In genomic region chr5:101678494-101679193, GRCh38 we compare ENCODE assay signal across 8 cellular contexts.
A peak's percentile ranks its signal among the peaks of the same experiment; 100 is the strongest.
DNase-seq lines count a peak whose midpoint lies in the region; ATAC-seq and TF ChIP-seq lines count a peak whose summit lies in the region.

No MANE protein-coding gene starts in this region.

- H3K9me3 Mint-ChIP-seq in CD4-positive, CD25-positive, alpha-beta regulatory T cell: no peaks in the 10 kb centered on the region

- H3K27me3 Mint-ChIP-seq in CD4-positive, CD25-positive, alpha-beta regulatory T cell: no peaks in the 10 kb centered on the region

- H3K9me3 ChIP-seq in CD4-positive, CD25-positive, alpha-beta regulatory T cell (ENCODE audit: control insufficient read depth in 2 of 2, low read length in 2 of 2): no peaks in the 10 kb centered on the region

- H3K27ac ChIP-seq in CD4-positive, CD25-positive, alpha-beta regulatory T cell (ENCODE audit: insufficient read depth, low read length, poor library complexity, severe bottlenecking): no peak overlapping the region

- no peak overlapping the region for H3K4me3 Mint-ChIP-seq in CD4-positive, CD25-positive, alpha-beta regulatory T cell

- DNase-seq in CD4-positive, CD25-positive, alpha-beta regulatory T cell: peak in 2 of 3 donors; percentile 12 to 16
- peak; percentile 56 for DNase-seq in NCI-H460 (ENCODE audit: extremely low read depth, low read depth)
- peak; percentile 5 for DNase-seq in activated T-cell treated with anti-CD3 and anti-CD28 coated beads for 4 hours
- DNase-seq in fibroblast of pulmonary artery (ENCODE audit: low read depth): peak; percentile 63
- DNase-seq in nucleus accumbens (lab: John Stamatoyannopoulos, UW): peak in 40 of 56 donors; percentile 1 to 62 (median 11)
- no peak for DNase-seq in NCI-H226

- peak; percentile 95 for TF ChIP-seq CTCF in fibroblast of pulmonary artery (IDR thresholded peaks at IDR 0.05; ENCODE audit: low read length, missing control alignments)

- no peaks in the 10 kb centered on the region for H3K36me3 ChIP-seq in CD4-positive, CD25-positive, alpha-beta regulatory T cell (ENCODE audit: control insufficient read depth, insufficient read depth, low read length)

- H3K36me3 Mint-ChIP-seq in CD4-positive, CD25-positive, alpha-beta regulatory T cell: no peaks in the 10 kb centered on the region

- H3K27me3 ChIP-seq in CD4-positive, CD25-positive, alpha-beta regulatory T cell (ENCODE audit: control insufficient read depth, insufficient read depth, low read length): no peaks in the 10 kb centered on the region

- no peak overlapping the region for H3K27ac Mint-ChIP-seq in CD4-positive, CD25-positive, alpha-beta regulatory T cell

- ATAC-seq in CD4-positive, CD25-positive, alpha-beta regulatory T cell (ENCODE audit: low read depth in 2 of 2): no peak
- ATAC-seq in GM18868 (IDR thresholded peaks at IDR 0.05; ENCODE audit: unreplicated experiment): peak; percentile 85
- peak; percentile 73 for ATAC-seq in HG03097 (IDR thresholded peaks at IDR 0.05; ENCODE audit: low FRiP score, unreplicated experiment)

- no peak overlapping the region for H3K4me3 ChIP-seq in CD4-positive, CD25-positive, alpha-beta regulatory T cell (ENCODE audit: low read depth, low read length)
- no peak overlapping the region for H3K4me3 ChIP-seq in fibroblast of pulmonary artery (replicated peaks; ENCODE audit: low read depth, low read length)

- H3K4me1 ChIP-seq in CD4-positive, CD25-positive, alpha-beta regulatory T cell (ENCODE audit: control insufficient read depth, insufficient read depth, low read length, poor library complexity, severe bottlenecking): no peaks in the 10 kb centered on the region

- no peaks in the 10 kb centered on the region for H3K4me1 Mint-ChIP-seq in CD4-positive, CD25-positive, alpha-beta regulatory T cell

Comparison
In these comparisons a context has a peak if more than half of its experiments do, and no peak if none do; other contexts are left out.
1. ATAC-seq: peak in GM18868 (single experiment) and HG03097 (single experiment); none in CD4-positive, CD25-positive, alpha-beta regulatory T cell (0 of 2).